1 cellular context compared by ENCODE assay signal in the genomic region with DNA sequence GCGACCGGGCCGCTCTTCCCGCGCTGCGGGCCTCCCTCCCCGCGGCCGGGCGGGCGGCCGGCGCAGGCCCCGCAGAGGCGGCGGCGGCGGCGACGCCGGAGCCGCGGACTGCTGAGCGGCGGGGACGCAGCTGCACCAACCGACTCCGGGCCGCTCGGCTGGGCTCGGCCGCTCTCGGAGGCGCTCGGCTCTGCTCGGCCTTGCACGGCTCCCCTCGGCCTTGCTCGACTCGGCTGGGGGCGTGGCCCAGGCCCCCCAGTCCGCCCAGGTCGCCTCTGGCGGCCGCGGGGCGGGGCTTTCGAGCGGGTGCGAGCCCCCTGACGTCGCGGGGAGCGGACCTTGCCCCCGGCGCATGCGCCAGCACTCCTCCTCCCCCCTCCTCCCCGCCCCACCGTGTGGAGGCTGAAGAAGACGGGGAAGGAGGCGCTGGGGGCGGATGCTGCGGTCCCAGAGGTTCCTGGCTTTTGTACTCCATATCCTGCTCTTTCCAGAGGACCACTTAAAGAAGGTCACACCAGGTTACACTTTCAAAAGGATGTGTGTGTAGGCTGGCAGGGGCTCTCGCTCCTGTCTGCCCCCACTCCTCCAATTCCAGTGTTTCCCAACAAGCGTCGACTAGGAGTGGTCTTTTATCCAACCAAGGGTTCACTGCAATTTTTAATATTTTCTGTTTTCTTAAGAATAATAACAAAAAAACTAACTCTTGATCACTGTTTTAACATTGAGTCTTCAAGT.
A peak's percentile ranks its signal among the peaks of the same experiment; 100 is the strongest.
TF ChIP-seq lines count a peak whose summit lies in the region.

ZHX3 (minus strand) TSS at position 196 of the 735 bp plus-strand sequence. CDS start 112,815 bp downstream, outside the sequence.

TF ChIP-seq in GM12878, 131 proteins besides CTCF, POLR2A, EP300 and RAD21 (continued from another document):
- TF ChIP-seq REST (IDR thresholded peaks at IDR 0.05; ENCODE audit: low read depth, low read length) = no peak
- TF ChIP-seq, protein P1, sequence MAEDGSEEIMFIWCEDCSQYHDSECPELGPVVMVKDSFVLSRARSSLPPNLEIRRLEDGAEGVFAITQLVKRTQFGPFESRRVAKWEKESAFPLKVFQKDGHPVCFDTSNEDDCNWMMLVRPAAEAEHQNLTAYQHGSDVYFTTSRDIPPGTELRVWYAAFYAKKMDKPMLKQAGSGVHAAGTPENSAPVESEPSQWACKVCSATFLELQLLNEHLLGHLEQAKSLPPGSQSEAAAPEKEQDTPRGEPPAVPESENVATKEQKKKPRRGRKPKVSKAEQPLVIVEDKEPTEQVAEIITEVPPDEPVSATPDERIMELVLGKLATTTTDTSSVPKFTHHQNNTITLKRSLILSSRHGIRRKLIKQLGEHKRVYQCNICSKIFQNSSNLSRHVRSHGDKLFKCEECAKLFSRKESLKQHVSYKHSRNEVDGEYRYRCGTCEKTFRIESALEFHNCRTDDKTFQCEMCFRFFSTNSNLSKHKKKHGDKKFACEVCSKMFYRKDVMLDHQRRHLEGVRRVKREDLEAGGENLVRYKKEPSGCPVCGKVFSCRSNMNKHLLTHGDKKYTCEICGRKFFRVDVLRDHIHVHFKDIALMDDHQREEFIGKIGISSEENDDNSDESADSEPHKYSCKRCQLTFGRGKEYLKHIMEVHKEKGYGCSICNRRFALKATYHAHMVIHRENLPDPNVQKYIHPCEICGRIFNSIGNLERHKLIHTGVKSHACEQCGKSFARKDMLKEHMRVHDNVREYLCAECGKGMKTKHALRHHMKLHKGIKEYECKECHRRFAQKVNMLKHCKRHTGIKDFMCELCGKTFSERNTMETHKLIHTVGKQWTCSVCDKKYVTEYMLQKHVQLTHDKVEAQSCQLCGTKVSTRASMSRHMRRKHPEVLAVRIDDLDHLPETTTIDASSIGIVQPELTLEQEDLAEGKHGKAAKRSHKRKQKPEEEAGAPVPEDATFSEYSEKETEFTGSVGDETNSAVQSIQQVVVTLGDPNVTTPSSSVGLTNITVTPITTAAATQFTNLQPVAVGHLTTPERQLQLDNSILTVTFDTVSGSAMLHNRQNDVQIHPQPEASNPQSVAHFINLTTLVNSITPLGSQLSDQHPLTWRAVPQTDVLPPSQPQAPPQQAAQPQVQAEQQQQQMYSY (CRISPR knock-in tag; IDR thresholded peaks at IDR 0.05) = no peak
- TF ChIP-seq IKZF1 (conservative IDR thresholded peaks at IDR 0.05) = peak; percentile 46; the same call in 1 of the 2 replicates
- no peak for TF ChIP-seq STAT1 (conservative IDR thresholded peaks at IDR 0.05)
- TF ChIP-seq FOS (IDR thresholded peaks at IDR 0.05; ENCODE audit: borderline replicate concordance, extremely low read depth, insufficient read length) = no peak
- no peak for TF ChIP-seq ZZZ3 (IDR thresholded peaks at IDR 0.05; ENCODE audit: control insufficient read depth, insufficient read length, low read depth)
- no peak for TF ChIP-seq ZBED1 (IDR thresholded peaks at IDR 0.05; ENCODE audit: borderline replicate concordance)
- 0 out of 2 replicates have a peak, but pooled peaks have one; percentile 15 for TF ChIP-seq RUNX3 (IDR thresholded peaks at IDR 0.05; ENCODE audit: low read length)
- 0 out of 2 replicates have a peak, but pooled peaks have one; percentile 4 for TF ChIP-seq TCF12 (IDR thresholded peaks at IDR 0.05; ENCODE audit: low read depth, low read length)
- no peak for TF ChIP-seq KAT2A (conservative IDR thresholded peaks at IDR 0.05; ENCODE audit: control insufficient read depth, low read depth, low read length)
- TF ChIP-seq ATF3 (IDR thresholded peaks at IDR 0.05; ENCODE audit: borderline replicate concordance, extremely low read depth, low read depth, low read length) = no peak
- TF ChIP-seq, protein P2, sequence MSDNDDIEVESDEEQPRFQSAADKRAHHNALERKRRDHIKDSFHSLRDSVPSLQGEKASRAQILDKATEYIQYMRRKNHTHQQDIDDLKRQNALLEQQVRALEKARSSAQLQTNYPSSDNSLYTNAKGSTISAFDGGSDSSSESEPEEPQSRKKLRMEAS (IDR thresholded peaks at IDR 0.05; ENCODE audit: low read depth, low read length) = peak; percentile 52; the same call in 1 of the 2 replicates
- no peak for TF ChIP-seq RCOR1 (conservative IDR thresholded peaks at IDR 0.05; ENCODE audit: low read depth, low read length)
- TF ChIP-seq NR2C1 (IDR thresholded peaks at IDR 0.05) = no peak
- TF ChIP-seq SREBF2 (IDR thresholded peaks at IDR 0.05; ENCODE audit: low read length) = no peak
- no peak for TF ChIP-seq ELK1 (IDR thresholded peaks at IDR 0.05; ENCODE audit: low read depth, low read length)
- no peak; a peak in 1 of 4 replicates for TF ChIP-seq BHLHE40 (IDR thresholded peaks at IDR 0.05; ENCODE audit: borderline replicate concordance in 1 of 2, low read depth in 2 of 2, low read length in 1 of 2)
- TF ChIP-seq KDM1A (IDR thresholded peaks at IDR 0.05; ENCODE audit: borderline replicate concordance) = no peak
- TF ChIP-seq PML (IDR thresholded peaks at IDR 0.05; ENCODE audit: low read length) = no peak
- TF ChIP-seq MEF2A (IDR thresholded peaks at IDR 0.05; ENCODE audit: insufficient read depth, low read depth, low read length) = no peak
- TF ChIP-seq TBL1XR1 (IDR thresholded peaks at IDR 0.05; ENCODE audit: low read depth, low read length) = 0 out of 2 replicates have a peak, but pooled peaks have one; percentile 49
- no peak for TF ChIP-seq ESRRA (IDR thresholded peaks at IDR 0.05; ENCODE audit: low read length)
- TF ChIP-seq HDAC6 (IDR thresholded peaks at IDR 0.05; ENCODE audit: unreplicated experiment) = no peak
- no peak for TF ChIP-seq ZNF384 (IDR thresholded peaks at IDR 0.05; ENCODE audit: borderline replicate concordance, low read depth, low read length)
- 0 out of 2 replicates have a peak, but pooled peaks have one; percentile 25 for TF ChIP-seq BACH1 (IDR thresholded peaks at IDR 0.05; ENCODE audit: borderline replicate concordance)
- 0 out of 2 replicates have a peak, but pooled peaks have one; percentile 21 for TF ChIP-seq TCF3 (IDR thresholded peaks at IDR 0.05; ENCODE audit: borderline replicate concordance, insufficient read depth, low read depth, low read length)
- TF ChIP-seq, protein P3, sequence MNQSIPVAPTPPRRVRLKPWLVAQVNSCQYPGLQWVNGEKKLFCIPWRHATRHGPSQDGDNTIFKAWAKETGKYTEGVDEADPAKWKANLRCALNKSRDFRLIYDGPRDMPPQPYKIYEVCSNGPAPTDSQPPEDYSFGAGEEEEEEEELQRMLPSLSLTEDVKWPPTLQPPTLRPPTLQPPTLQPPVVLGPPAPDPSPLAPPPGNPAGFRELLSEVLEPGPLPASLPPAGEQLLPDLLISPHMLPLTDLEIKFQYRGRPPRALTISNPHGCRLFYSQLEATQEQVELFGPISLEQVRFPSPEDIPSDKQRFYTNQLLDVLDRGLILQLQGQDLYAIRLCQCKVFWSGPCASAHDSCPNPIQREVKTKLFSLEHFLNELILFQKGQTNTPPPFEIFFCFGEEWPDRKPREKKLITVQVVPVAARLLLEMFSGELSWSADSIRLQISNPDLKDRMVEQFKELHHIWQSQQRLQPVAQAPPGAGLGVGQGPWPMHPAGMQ (IDR thresholded peaks at IDR 0.05; ENCODE audit: borderline replicate concordance) = no peak
- TF ChIP-seq SMC3 (IDR thresholded peaks at IDR 0.05; ENCODE audit: borderline replicate concordance, low read length) = no peak
- peak; percentile 82 for TF ChIP-seq NRF1 (conservative IDR thresholded peaks at IDR 0.05; ENCODE audit: low read depth, low read length)
- TF ChIP-seq, protein P4, sequence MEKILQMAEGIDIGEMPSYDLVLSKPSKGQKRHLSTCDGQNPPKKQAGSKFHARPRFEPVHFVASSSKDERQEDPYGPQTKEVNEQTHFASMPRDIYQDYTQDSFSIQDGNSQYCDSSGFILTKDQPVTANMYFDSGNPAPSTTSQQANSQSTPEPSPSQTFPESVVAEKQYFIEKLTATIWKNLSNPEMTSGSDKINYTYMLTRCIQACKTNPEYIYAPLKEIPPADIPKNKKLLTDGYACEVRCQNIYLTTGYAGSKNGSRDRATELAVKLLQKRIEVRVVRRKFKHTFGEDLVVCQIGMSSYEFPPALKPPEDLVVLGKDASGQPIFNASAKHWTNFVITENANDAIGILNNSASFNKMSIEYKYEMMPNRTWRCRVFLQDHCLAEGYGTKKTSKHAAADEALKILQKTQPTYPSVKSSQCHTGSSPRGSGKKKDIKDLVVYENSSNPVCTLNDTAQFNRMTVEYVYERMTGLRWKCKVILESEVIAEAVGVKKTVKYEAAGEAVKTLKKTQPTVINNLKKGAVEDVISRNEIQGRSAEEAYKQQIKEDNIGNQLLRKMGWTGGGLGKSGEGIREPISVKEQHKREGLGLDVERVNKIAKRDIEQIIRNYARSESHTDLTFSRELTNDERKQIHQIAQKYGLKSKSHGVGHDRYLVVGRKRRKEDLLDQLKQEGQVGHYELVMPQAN (conservative IDR thresholded peaks at IDR 0.05) = no peak
- TF ChIP-seq, protein P5, sequence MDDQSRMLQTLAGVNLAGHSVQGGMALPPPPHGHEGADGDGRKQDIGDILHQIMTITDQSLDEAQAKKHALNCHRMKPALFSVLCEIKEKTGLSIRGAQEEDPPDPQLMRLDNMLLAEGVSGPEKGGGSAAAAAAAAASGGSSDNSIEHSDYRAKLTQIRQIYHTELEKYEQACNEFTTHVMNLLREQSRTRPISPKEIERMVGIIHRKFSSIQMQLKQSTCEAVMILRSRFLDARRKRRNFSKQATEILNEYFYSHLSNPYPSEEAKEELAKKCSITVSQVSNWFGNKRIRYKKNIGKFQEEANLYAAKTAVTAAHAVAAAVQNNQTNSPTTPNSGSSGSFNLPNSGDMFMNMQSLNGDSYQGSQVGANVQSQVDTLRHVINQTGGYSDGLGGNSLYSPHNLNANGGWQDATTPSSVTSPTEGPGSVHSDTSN (IDR thresholded peaks at IDR 0.05; ENCODE audit: insufficient replicate concordance, low read depth, low read length) = no peak
- no peak for TF ChIP-seq MYB (IDR thresholded peaks at IDR 0.05; ENCODE audit: borderline replicate concordance, low read depth, low read length)
